Comparison of ENCODE assay signal across 1 cellular context in the genomic region with DNA sequence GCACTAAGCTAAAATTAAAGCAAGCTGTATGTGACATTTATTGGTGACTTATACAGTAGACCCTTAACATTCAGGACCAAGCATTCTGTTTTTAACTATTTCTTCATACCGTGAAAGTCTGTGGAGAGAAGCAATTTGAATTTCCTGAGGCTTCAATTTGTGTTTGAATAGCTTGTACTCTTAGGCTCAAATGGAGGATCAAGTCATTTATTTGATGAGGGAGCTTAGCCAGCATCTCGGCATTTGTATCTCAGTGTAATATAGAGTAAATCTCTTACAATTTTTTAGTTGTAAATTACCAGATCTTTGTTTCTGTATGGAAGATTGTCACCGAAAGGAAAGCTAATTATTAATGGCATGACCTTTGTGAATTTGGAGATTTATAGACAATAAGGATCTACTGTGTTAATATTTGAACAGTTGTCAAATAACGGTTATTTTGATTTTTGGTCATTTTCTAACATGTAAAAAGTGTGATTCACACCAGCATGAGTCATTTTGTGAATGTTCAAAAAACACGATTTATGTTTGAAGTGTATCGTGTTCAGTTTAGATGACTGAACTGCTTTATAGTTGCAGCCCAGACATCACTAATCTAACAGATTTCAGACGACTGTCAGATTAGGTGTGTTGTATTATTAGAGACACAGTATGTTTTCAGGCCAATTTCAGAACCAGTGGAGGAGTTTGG.
TF ChIP-seq lines count a peak whose summit lies in the region.

No MANE protein-coding gene starts in this region.

TF ChIP-seq in HepG2, 621 proteins besides CTCF, POLR2A, EP300 and RAD21 (continued from another document):
- TF ChIP-seq PLRG1 (conservative IDR thresholded peaks at IDR 0.05): no peak
- TF ChIP-seq KDM5A (IDR thresholded peaks at IDR 0.05; ENCODE audit: borderline replicate concordance, low read length): no peak
- TF ChIP-seq, protein P1, sequence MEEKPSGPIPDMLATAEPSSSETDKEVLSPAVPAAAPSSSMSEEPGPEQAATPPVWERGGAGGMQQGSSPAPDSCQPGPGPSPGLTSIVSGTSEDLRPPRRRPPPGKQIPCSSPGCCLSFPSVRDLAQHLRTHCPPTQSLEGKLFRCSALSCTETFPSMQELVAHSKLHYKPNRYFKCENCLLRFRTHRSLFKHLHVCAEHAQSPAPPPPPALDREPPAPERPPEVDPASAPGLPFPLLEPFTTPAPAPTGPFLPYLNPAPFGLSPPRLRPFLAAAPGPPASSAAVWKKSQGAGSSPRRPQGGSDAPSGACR (CRISPR knock-in tag; IDR thresholded peaks at IDR 0.05): no peak
